Comparison of ENCODE assay signal across 8 cellular contexts in genomic region chr6:116253188-116253504, GRCh38. TPM values are rescaled to one million over a fixed set of nuclear protein-coding genes. Genes with fewer than 3 reads are reported as not detected.
A peak's percentile ranks its signal among the peaks of the same experiment; 100 is the strongest.
DNase-seq lines count a peak whose midpoint lies in the region; ATAC-seq and TF ChIP-seq lines count a peak whose summit lies in the region.

No MANE protein-coding gene starts in this region.

- peak overlapping the region; percentile 88 for H3K9ac ChIP-seq in mucosa of stomach (ENCODE audit: low read length)

- no peak for DNase-seq in right atrium auricular region (ENCODE audit: low spot score)
- no peak for DNase-seq in left ventricle myocardium superior
- no peak for DNase-seq in dorsolateral prefrontal cortex
- DNase-seq in activated CD4-positive, CD25-positive, alpha-beta regulatory T cell (lab: John Stamatoyannopoulos, UW) = no peak
- no peak for DNase-seq in NCI-H146 (lab: John Stamatoyannopoulos, UW)
- no peak for DNase-seq in activated gamma-delta T cell (lab: John Stamatoyannopoulos, UW)

- intact Hi-C loops in left ventricle myocardium superior (cut with micrococcal nuclease) (no loop called here), dorsolateral prefrontal cortex (cut with DNase I) (loop anchor here in 1 of 2 donors (2.0 kb wide), 1 partner anchor 24 kb away; no protein-coding TSS in a partner anchor)

- H3K4me3 ChIP-seq in right atrium auricular region (peak overlapping the region; percentile 77 to 89), dorsolateral prefrontal cortex (peak overlapping the region; percentile 66 to 100 (median 95)), mucosa of stomach (ENCODE audit: low read length) (peak overlapping the region; percentile 92)

- H3K27me3 ChIP-seq in right atrium auricular region = no peaks in the 10 kb centered on the region
- no peaks in the 10 kb centered on the region for H3K27me3 ChIP-seq in dorsolateral prefrontal cortex
- no peaks in the 10 kb centered on the region for H3K27me3 ChIP-seq in mucosa of stomach (ENCODE audit: control insufficient read depth, insufficient read depth, low read length)

- H3K4me1 ChIP-seq in right atrium auricular region = peaks cover 0 to 50% of the 10 kb centered on the region in 2 donors
- peaks cover 26% of the 10 kb centered on the region for H3K4me1 ChIP-seq in mucosa of stomach (ENCODE audit: control insufficient read depth, insufficient read depth, low read length)

- TF ChIP-seq CTCF in right atrium auricular region (IDR thresholded peaks at IDR 0.05) (no peak), dorsolateral prefrontal cortex (IDR thresholded peaks at IDR 0.05 in 54 of 56, conservative IDR thresholded peaks at IDR 0.05 in 2 of 56; ENCODE audit: low read depth in 1 of 56, partially characterized antibody in 56 of 56) (no peak)

- H3K36me3 ChIP-seq in right atrium auricular region = no peaks in the 10 kb centered on the region
- no peaks in the 10 kb centered on the region for H3K36me3 ChIP-seq in mucosa of stomach (ENCODE audit: control insufficient read depth, insufficient read depth, low read length)

- ATAC-seq in left ventricle myocardium superior (no peak), GM18502 (IDR thresholded peaks at IDR 0.05; ENCODE audit: poor library complexity, unreplicated experiment) (no peak)

- peak overlapping the region; percentile 93 for H3K27ac ChIP-seq in right atrium auricular region
- peak overlapping the region; percentile 18 to 99 (median 93) for H3K27ac ChIP-seq in dorsolateral prefrontal cortex

- H3K9me3 ChIP-seq in right atrium auricular region (no peaks in the 10 kb centered on the region), mucosa of stomach (ENCODE audit: control insufficient read depth, low read length) (no peaks in the 10 kb centered on the region)

RNA-seq across cellular contexts. Expression of gene TSPYL4, which starts 0.7 kb away (rescaled TPM):
- 10 to 100 TPM; 29.2 to 34.5 TPM for total RNA-seq in right atrium auricular region
- 29.4 TPM for total RNA-seq in left ventricle myocardium superior
- total RNA-seq in dorsolateral prefrontal cortex = 100 to 1,000 TPM in 113 of 120 experiments, 10 to 100 TPM in 7; 69.8 to 228 (median 162) TPM

RNA-seq across cellular contexts. Expression of gene TSPYL1, which starts 26.6 kb away (rescaled TPM):
- total RNA-seq in right atrium auricular region = 10 to 100 TPM; 79.3 to 87.5 TPM
- total RNA-seq in left ventricle myocardium superior = 96.8 TPM
- total RNA-seq in dorsolateral prefrontal cortex = 100 to 1,000 TPM; 121 to 538 (median 358) TPM
